ENCODE assay signal across 8 cellular contexts in the genomic region with DNA sequence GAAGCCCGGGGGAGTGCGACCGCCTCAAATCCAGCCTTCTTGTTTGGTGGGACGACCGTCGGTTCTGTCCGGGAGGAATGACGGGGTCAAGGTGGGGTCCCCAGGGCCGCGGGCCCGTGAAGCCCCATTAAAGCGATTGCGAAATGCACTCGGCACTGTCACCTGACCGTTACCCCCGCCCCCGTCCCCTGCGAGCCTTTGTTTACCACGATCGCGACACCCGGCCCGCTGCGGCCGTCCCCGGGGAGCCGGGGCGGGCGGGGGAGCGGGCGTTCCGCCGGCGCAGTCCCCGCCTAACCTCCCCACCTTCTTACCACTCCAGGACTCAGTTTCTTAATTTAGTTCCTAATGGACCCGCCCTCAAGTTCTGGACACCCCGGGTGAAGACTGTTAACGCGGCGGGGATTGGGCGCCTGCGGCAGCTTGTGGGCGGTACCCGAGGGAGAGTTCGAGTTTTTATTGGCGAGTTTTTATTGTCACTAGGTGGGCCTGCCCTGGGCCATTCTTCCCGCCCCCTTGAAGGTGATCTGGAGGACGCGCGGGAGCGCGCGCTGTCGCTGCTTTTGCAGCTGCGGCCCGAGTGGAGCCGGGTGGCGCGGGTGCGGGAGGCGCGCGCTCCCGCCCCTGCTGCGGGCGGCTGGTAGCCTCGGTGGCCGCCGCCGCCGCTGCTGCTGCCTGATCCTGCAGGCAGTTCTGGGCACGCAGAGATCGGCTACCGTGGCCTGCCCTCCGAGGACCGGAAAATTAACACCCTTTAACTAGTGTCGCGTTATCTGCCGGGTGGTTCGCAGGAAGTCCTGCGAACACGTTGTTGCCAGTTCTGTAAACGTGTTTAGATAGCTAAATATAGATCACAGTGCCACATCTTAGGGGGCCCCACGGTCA. TPM values are rescaled to one million over a fixed set of nuclear protein-coding genes. Genes with fewer than 3 reads are reported as not detected.
DNase-seq lines count a peak whose midpoint lies in the region; ATAC-seq lines count a peak whose summit lies in the region.

No MANE protein-coding gene starts in this region.

- peaks cover 22% of the 10 kb centered on the region for H3K4me1 ChIP-seq in mononuclear cell (ENCODE audit: insufficient read depth, low read length)

- peaks cover 18 to 29% (median 23%) of the 10 kb centered on the region in 3 donors for H3K4me1 Mint-ChIP-seq in IgD-negative memory B cell

- H3K36me3 Mint-ChIP-seq in IgD-negative memory B cell: peaks cover 5% of the 10 kb centered on the region

- peak overlapping the region; percentile 98 to 100 (median 99) for H3K27ac Mint-ChIP-seq in IgD-negative memory B cell

- H3K4me3 ChIP-seq in mononuclear cell (ENCODE audit: low read length): peak overlapping the region; percentile 96

- H3K27ac ChIP-seq in epithelial cell of prostate: peak overlapping the region; percentile 71

- ATAC-seq in GM21576 (IDR thresholded peaks at IDR 0.05; ENCODE audit: unreplicated experiment): peak; percentile 80

- peaks cover 0 to 1% (median 0%) of the 10 kb centered on the region in 3 donors for H3K9me3 Mint-ChIP-seq in IgD-negative memory B cell

- DNase-seq in DMS153 (lab: John Stamatoyannopoulos, UW) (peak; percentile 98), OCI-M1 (lab: John Stamatoyannopoulos, UW) (peak; percentile 94), activated T-cell treated with anti-CD3 and anti-CD28 coated beads for 48 hours (ENCODE audit: low read depth) (peak; percentile 90), epithelial cell of prostate (ENCODE audit: low read depth, low spot score) (peak; percentile 62)
- peak; percentile 84 to 90 for DNase-seq in stimulated activated CD8-positive, alpha-beta memory T cell treated with anti-CD3 and anti-CD28 coated beads, Interleukin-2, amount 100 ng/mL, for 48 hours (ENCODE audit: low read depth in 2 of 2)

- H3K9me3 ChIP-seq in mononuclear cell (ENCODE audit: low read depth, low read length): no peaks in the 10 kb centered on the region

- H3K27me3 ChIP-seq in mononuclear cell (ENCODE audit: insufficient read depth, low read length): no peaks in the 10 kb centered on the region

- no peaks in the 10 kb centered on the region for H3K27me3 Mint-ChIP-seq in IgD-negative memory B cell

- H3K4me3 Mint-ChIP-seq in IgD-negative memory B cell: peak overlapping the region; percentile 94 to 99 (median 99)

RNA-seq across cellular contexts. Expression of a gene that starts 1.0 kb away (rescaled TPM):
- polyA plus RNA-seq in IgD-negative memory B cell: 41.3 TPM
- 242 TPM for total RNA-seq in mononuclear cell

Comparison
In these comparisons a context has a peak if more than half of its experiments do, and no peak if none do; other contexts are left out.
1. Peak in every context shown above with its lines: DNase-seq, ATAC-seq, H3K4me3 ChIP-seq and H3K27ac ChIP-seq.